In the genomic region with DNA sequence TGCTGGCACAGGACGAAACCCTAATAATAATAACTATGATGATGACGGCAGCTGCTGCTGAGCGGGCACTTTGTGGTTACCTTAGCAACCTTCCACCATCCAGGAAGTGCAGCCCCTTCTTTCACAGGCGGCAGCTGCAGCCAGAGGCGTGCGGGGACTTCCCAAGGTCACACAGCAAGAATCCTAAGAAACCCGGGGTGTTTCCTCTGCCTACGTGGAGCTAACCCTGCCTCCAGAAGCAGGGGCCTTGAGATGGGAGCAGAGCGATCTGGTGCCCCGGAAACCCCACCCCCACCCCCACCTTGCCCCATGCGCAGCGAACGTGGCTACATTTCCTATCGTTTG, we compare ENCODE assay signal across 9 cellular contexts. TPM values are rescaled to one million over a fixed set of nuclear protein-coding genes. Genes with fewer than 3 reads are reported as not detected.
DNase-seq lines count a peak whose midpoint lies in the region; ATAC-seq and TF ChIP-seq lines count a peak whose summit lies in the region.
"Had no signal": no experiment of that assay in that cellular context is flagged by ENCODE, and none has a peak within 500 bp of the region (broad histone marks: within the 10 kb centered on the region; RNA-seq: fewer than 3 reads in every experiment).

No MANE protein-coding gene starts in this region.

- intact Hi-C loops in ovary (cut with DNase I), result loop anchor here (5.0 to 10.0 kb wide), 2 partner anchors 862 to 864 kb away; no protein-coding TSS in a partner anchor
- intact Hi-C loops in uterus (cut with DNase I; ENCODE audit: low total_unique reads), result loop anchor here (10.0 kb wide), 1 partner anchor 862 kb away; no protein-coding TSS in a partner anchor

- no peak for TF ChIP-seq CTCF in ovary (IDR thresholded peaks at IDR 0.05)
- TF ChIP-seq CTCF in uterus (IDR thresholded peaks at IDR 0.05), result no peak

- DNase-seq in NCI-H526 (lab: John Stamatoyannopoulos, UW), result peak; percentile 59 to 72
- no peak for DNase-seq in NCI-H526 treated with DMSO at 0.1 percent for 48 hours (lab: John Stamatoyannopoulos, UW)
- DNase-seq in NCI-H69 (lab: John Stamatoyannopoulos, UW), result peak; percentile 93
- peak; percentile 49 for DNase-seq in activated T-helper 1 cell treated with Interleukin-2 at 50 U/mL for 16 hours (ENCODE audit: low read depth)
- DNase-seq in fibroblast of peridontal ligament (ENCODE audit: extremely low read depth), result peak; percentile 42
- peak in 4 of 5 donors; percentile 44 to 63 (median 52) for DNase-seq in ovary
- DNase-seq in uterus, result peak in 1 of 2 donors; percentile 36

- H3K36me3 ChIP-seq in ovary (no peaks in the 10 kb centered on the region), uterus (no peaks in the 10 kb centered on the region)

- H3K9me3 ChIP-seq in ovary, result no peaks in the 10 kb centered on the region
- H3K9me3 ChIP-seq in uterus, result no peaks in the 10 kb centered on the region

- H3K27me3 ChIP-seq in ovary, result no peaks in the 10 kb centered on the region
- no peaks in the 10 kb centered on the region for H3K27me3 ChIP-seq in uterus

- TF ChIP-seq EP300 in ovary (IDR thresholded peaks at IDR 0.05), result no peak

- H3K4me3 ChIP-seq in ovary (peak overlapping the region; percentile 40), uterus (peak overlapping the region; percentile 45 to 52)

- TF ChIP-seq POLR2A in ovary (IDR thresholded peaks at IDR 0.05), result no peak
- no peak for TF ChIP-seq POLR2A in uterus (IDR thresholded peaks at IDR 0.05)

- peak overlapping the region; percentile 38 to 42 for H3K27ac ChIP-seq in ovary
- H3K27ac ChIP-seq in uterus, result peak overlapping the region; percentile 84 to 96

- no peaks in the 10 kb centered on the region for H3K4me1 ChIP-seq in ovary (ENCODE audit: insufficient read depth)
- peaks cover 0 to 4% of the 10 kb centered on the region in 2 donors for H3K4me1 ChIP-seq in uterus

- ATAC-seq in HG03139 (IDR thresholded peaks at IDR 0.05; ENCODE audit: unreplicated experiment), result peak; percentile 41

- WGBS in ovary, 3 donors, result 0 to 1% (median 1%) methylated on average over 14 of the region's 14 CpGs

RNA-seq across cellular contexts. Expression of a gene that starts 22.4 kb away (rescaled TPM):
- 1,000 to 10,000 TPM in 1 of 7 donors, 100 to 1,000 TPM in 6; 270 to 1,292 (median 813) TPM for total RNA-seq in ovary
- 1,000 to 10,000 TPM in 1 of 2 donors, 100 to 1,000 TPM in 1; 641 to 1,340 TPM for polyA plus RNA-seq in ovary
- 100 to 1,000 TPM in 3 of 4 donors, 10 to 100 TPM in 1; 83.5 to 796 (median 199) TPM for total RNA-seq in uterus

RNA-seq across cellular contexts. Expression of a gene that starts 41.9 kb away (rescaled TPM):
- total RNA-seq in ovary (10 to 100 TPM in 2 of 7 donors, 1 to 10 TPM in 1, under 1 TPM in 2, not detected in 2; 0.42 to 17.8 (median 2.7) TPM), uterus (10 to 100 TPM in 1 of 4 donors, under 1 TPM in 1, not detected in 2; 0.70 to 12.6 TPM)
- under 1 TPM in 1 of 2 donors, not detected in 1; 0.29 TPM for polyA plus RNA-seq in ovary

RNA-seq across cellular contexts. Expression of a gene that starts 45.8 kb away (rescaled TPM):
- total RNA-seq in ovary (not detected), uterus (not detected)
- polyA plus RNA-seq in ovary, result not detected
- total RNA-seq: pulmonary artery endothelial cell had no signal

RNA-seq across cellular contexts. Expression of a gene that starts 53.7 kb away (rescaled TPM):
- total RNA-seq in ovary (1 to 10 TPM in 1 of 7 donors, not detected in 6; 1.0 TPM), uterus (not detected)
- polyA plus RNA-seq in ovary, result not detected
